Comparison of ENCODE assay signal across 20 cellular contexts in the genomic region with DNA sequence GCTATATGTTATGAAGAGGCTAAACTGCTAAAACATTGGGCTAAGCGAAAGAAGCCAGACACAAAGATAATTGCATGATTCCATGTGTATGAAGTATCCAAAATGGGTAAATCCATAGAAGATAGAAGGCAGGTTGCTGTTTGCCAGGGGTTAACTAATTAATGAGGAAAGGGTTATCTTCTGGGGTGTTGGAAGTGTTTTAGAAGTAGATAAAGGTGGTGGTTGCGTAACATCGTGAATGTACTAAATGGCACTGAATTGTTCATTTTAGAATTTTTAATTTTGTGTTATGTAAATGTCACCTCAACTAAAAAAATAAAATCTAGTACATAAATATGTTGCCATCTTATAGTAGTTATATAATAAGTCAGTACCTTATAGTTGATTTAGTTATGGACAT.
"Had no signal": no experiment of that assay in that cellular context is flagged by ENCODE, and none has a peak within 500 bp of the region (broad histone marks: within the 10 kb centered on the region; RNA-seq: fewer than 3 reads in every experiment).

No MANE protein-coding gene starts in this region.

- ATAC-seq: Right ventricle myocardium inferior, SK-N-SH treated with all-trans-retinoic acid at 6 μM for 48 hours had no signal

- H3K4me3 ChIP-seq: SJCRH30 had no signal

- DNase-seq: Kasumi-1, MM.1S, NCI-H1092 treated with DMSO at 0.1 percent for 48 hours, NCI-H1436, NCI-H187, NCI-H2029, NCI-H2081 treated with DMSO at 0.1 percent for 48 hours, NCI-H2171, NCI-H226, NCI-H446, NCI-H510A, NCI-H524 treated with DMSO at 0.1 percent for 48 hours, NCI-H69, NCI-H774, SHP77 treated with DMSO at 0.1 percent for 48 hours, SJCRH30, T-helper 1 cell had no signal

- H3K4me1 ChIP-seq: SJCRH30 had no signal

- H3K27ac ChIP-seq: KMS-11, SJCRH30 had no signal

- H3K36me3 ChIP-seq: SJCRH30 had no signal

- H3K9me3 ChIP-seq: SJCRH30 had no signal

- H3K27me3 ChIP-seq: SJCRH30 had no signal
